ENCODE assay signal across 1 cellular context in the genomic region with DNA sequence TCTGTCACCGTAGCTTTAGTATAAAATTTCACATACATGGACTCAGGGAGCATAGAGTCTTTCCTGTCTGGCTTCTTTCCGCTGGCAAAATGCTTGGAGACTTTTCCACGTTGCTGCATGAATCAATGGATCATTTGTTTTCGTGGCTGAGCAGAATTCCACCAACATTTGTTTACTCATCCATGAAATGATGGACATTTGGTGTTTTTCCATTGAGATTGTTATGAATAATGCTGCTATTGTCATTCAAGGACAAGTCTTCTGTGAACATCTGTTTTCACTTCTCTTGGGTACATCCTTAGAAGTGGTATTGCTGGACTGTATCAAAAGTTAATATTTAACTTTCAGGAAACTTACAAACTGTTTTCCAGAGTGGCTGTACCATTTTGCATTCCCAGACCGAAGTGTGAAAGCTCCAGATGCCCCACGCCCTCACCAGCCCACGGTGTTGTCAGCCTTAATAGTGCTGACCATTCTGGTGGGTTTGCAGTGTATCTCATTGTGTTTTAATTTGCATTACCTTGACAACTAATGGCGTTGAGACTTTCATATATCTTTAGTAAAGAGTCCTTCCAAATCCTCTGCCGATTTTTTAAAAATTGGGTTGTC.
TF ChIP-seq lines count a peak whose summit lies in the region.

No MANE protein-coding gene starts in this region.

TF ChIP-seq in HepG2, 621 proteins besides CTCF, POLR2A, EP300 and RAD21 (continued from another document):
- TF ChIP-seq, protein P1, sequence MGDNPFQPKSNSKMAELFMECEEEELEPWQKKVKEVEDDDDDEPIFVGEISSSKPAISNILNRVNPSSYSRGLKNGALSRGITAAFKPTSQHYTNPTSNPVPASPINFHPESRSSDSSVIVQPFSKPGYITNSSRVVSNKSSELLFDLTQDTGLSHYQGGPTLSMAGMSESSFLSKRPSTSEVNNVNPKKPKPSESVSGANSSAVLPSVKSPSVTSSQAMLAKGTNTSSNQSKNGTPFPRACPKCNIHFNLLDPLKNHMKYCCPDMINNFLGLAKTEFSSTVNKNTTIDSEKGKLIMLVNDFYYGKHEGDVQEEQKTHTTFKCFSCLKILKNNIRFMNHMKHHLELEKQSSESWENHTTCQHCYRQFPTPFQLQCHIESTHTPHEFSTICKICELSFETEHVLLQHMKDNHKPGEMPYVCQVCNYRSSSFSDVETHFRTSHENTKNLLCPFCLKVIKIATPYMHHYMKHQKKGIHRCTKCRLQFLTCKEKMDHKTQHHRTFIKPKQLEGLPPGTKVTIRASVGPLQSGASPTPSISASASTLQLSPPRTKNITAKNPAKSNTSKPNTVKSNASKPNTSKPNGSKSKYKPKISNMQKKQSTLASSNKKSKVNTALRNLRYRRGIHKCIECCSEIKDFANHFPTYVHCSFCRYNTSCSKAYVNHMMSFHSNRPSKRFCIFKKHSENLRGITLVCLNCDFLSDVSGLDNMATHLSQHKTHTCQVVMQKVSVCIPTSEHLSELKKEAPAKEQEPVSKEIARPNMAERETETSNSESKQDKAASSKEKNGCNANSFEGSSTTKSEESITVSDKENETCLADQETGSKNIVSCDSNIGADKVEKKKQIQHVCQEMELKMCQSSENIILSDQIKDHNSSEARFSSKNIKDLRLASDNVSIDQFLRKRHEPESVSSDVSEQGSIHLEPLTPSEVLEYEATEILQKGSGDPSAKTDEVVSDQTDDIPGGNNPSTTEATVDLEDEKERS (CRISPR knock-in tag; IDR thresholded peaks at IDR 0.05) = no peak
- TF ChIP-seq RFX3 (CRISPR knock-in tag; IDR thresholded peaks at IDR 0.05) (no peak), KDM2A (CRISPR knock-in tag; IDR thresholded peaks at IDR 0.05; ENCODE audit: borderline replicate concordance, low read depth) (no peak), EEA1 (CRISPR knock-in tag; IDR thresholded peaks at IDR 0.05; ENCODE audit: borderline replicate concordance) (no peak)
- TF ChIP-seq, protein P2, sequence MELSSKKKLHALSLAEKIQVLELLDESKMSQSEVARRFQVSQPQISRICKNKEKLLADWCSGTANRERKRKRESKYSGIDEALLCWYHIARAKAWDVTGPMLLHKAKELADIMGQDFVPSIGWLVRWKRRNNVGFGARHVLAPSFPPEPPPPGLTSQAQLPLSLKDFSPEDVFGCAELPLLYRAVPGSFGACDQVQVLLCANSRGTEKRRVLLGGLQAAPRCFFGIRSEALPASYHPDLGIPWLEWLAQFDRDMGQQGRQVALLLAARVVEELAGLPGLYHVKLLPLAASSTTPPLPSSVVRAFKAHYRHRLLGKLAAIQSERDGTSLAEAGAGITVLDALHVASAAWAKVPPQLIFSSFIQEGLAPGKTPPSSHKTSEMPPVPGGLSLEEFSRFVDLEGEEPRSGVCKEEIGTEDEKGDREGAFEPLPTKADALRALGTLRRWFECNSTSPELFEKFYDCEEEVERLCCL (CRISPR knock-in tag; IDR thresholded peaks at IDR 0.05; ENCODE audit: borderline replicate concordance) = no peak
- TF ChIP-seq, protein P3, sequence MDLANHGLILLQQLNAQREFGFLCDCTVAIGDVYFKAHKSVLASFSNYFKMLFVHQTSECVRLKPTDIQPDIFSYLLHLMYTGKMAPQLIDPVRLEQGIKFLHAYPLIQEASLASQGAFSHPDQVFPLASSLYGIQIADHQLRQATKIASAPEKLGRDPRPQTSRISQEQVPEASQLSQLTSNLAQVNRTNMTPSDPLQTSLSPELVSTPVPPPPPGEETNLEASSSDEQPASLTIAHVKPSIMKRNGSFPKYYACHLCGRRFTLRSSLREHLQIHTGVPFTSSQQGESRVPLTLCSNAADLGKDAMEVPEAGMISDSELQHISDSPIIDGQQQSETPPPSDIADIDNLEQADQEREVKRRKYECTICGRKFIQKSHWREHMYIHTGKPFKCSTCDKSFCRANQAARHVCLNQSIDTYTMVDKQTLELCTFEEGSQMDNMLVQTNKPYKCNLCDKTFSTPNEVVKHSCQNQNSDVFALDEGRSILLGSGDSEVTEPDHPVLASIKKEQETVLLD (CRISPR knock-in tag; IDR thresholded peaks at IDR 0.05; ENCODE audit: low read depth) = no peak
- TF ChIP-seq, protein P4, sequence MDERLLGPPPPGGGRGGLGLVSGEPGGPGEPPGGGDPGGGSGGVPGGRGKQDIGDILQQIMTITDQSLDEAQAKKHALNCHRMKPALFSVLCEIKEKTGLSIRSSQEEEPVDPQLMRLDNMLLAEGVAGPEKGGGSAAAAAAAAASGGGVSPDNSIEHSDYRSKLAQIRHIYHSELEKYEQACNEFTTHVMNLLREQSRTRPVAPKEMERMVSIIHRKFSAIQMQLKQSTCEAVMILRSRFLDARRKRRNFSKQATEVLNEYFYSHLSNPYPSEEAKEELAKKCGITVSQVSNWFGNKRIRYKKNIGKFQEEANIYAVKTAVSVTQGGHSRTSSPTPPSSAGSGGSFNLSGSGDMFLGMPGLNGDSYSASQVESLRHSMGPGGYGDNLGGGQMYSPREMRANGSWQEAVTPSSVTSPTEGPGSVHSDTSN (CRISPR knock-in tag; IDR thresholded peaks at IDR 0.05) = peak; percentile 24; the same call in 1 of the 2 replicates
